Comparison of ENCODE assay signal across 20 cellular contexts in the genomic region with DNA sequence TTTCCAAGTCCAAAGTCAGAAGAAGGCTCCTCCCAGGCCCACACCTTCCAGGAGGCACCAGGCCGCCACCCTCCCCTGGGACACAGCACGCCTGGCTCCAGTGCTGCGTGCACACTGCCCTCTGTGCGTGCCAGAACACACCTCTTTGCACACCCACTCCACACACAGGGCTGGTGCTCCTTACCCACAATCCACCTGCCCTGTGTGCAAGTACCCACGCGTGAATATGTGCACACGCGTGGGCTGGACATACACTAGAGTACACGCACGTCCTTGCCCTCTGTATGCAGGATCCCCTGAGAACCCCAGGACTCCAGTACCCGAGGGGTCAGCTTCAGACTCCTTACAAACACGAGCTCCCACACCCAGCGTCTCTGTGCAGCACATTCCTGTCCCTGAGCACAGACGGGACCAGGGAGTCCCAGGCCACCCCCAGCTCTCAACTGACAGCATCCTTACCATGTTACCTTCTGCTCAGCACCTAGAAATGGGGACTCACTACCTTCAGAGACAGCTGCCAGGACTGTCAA. TPM values are rescaled to one million over a fixed set of nuclear protein-coding genes. Genes with fewer than 3 reads are reported as not detected.
DNase-seq lines count a peak whose midpoint lies in the region; ATAC-seq and TF ChIP-seq lines count a peak whose summit lies in the region.
"Had no signal": no experiment of that assay in that cellular context is flagged by ENCODE, and none has a peak within 500 bp of the region (broad histone marks: within the 10 kb centered on the region; RNA-seq: fewer than 3 reads in every experiment).

No MANE protein-coding gene starts in this region.

- intact Hi-C loops in esophagus muscularis mucosa (cut with DNase I), result no loop called here

- H3K9me3 ChIP-seq in BLaER1, result no peaks in the 10 kb centered on the region
- H3K9me3 ChIP-seq in esophagus muscularis mucosa, result no peaks in the 10 kb centered on the region
- no peaks in the 10 kb centered on the region for H3K9me3 ChIP-seq in osteoblast (ENCODE audit: low read depth, low read length)
- H3K9me3 ChIP-seq: HAP-1, heart left ventricle, right lobe of liver had no signal

- 69% methylated on average over 12 of the region's 14 CpGs for WGBS in esophagus muscularis mucosa

- H3K27me3 ChIP-seq in BLaER1 (peaks cover 88% of the 10 kb centered on the region), esophagus muscularis mucosa (peaks cover 0 to 11% (median under 1%) of the 10 kb centered on the region in 4 donors), osteoblast (ENCODE audit: insufficient read depth, low read length) (peaks cover 20% of the 10 kb centered on the region)
- H3K27me3 ChIP-seq: right lobe of liver had no signal

- H3K4me1 ChIP-seq in BLaER1 (peaks cover 47% of the 10 kb centered on the region), esophagus muscularis mucosa (peaks cover 62 to 93% (median 78%) of the 10 kb centered on the region in 4 donors), osteoblast (ENCODE audit: insufficient read depth, low read length) (no peaks in the 10 kb centered on the region)

- TF ChIP-seq EP300 in esophagus muscularis mucosa (IDR thresholded peaks at IDR 0.05), result no peak

- H3K79me2 ChIP-seq in osteoblast (ENCODE audit: insufficient read depth, low read length), result no peaks in the 10 kb centered on the region

- H3K27ac ChIP-seq in BLaER1 (no peak overlapping the region), esophagus muscularis mucosa (replicated peaks in 1 of 4) (peak overlapping the region; percentile 20 to 86 (median 84)), osteoblast (ENCODE audit: low read depth, low read length) (no peak overlapping the region)
- H3K27ac ChIP-seq: right lobe of liver had no signal

- H4K20me1 ChIP-seq in BLaER1 (peaks cover 91% of the 10 kb centered on the region), osteoblast (ENCODE audit: insufficient read depth, low read length) (peaks cover 29% of the 10 kb centered on the region)

- TF ChIP-seq CTCF in NB4 (IDR thresholded peaks at IDR 0.05; ENCODE audit: low read depth, low read length) (no peak), esophagus muscularis mucosa (IDR thresholded peaks at IDR 0.05) (no peak), osteoblast (IDR thresholded peaks at IDR 0.05; ENCODE audit: extremely low read depth, low read depth, low read length) (no peak)

- H3K4me3 ChIP-seq in BLaER1, result no peak overlapping the region
- no peak overlapping the region for H3K4me3 ChIP-seq in NB4 (ENCODE audit: low read depth, low read length)
- no peak overlapping the region for H3K4me3 ChIP-seq in esophagus muscularis mucosa
- H3K4me3 ChIP-seq in osteoblast (ENCODE audit: insufficient read depth, low read length), result no peak overlapping the region
- H3K4me3 ChIP-seq: HAP-1, right lobe of liver had no signal

- DNase-seq in NB4 (ENCODE audit: low read depth) (peak; percentile 2), esophagus muscularis mucosa (ENCODE audit: extremely low spot score) (no peak), osteoblast (ENCODE audit: insufficient read length, low spot score, missing footprints) (peak; percentile 77), NCI-H774 (lab: John Stamatoyannopoulos, UW) (no peak), DMS114 treated with DMSO at 0.1 percent for 48 hours (lab: John Stamatoyannopoulos, UW; ENCODE audit: unreplicated experiment) (no peak)
- DNase-seq in stimulated activated CD4-positive, alpha-beta T cell treated with anti-CD3 and anti-CD28 coated beads, Interleukin-2, amount 100 ng/mL, for 48 hours, result no peak
- DNase-seq: activated CD8-positive, alpha-beta memory T cell treated with anti-CD3 and anti-CD28 coated beads, Interleukin-2, amount 50 U/mL, for 4 hours; erythroblast; KG1; left cardiac atrium; NCI-H510A treated with DMSO at 0.1 percent for 48 hours; nephron progenitor cell; PC-3; stimulated activated naive CD4-positive, alpha-beta T cell had no signal

- no peak overlapping the region for H2AFZ ChIP-seq in osteoblast (ENCODE audit: low read length)

- H3K36me3 ChIP-seq in BLaER1, result no peaks in the 10 kb centered on the region
- peaks cover 0 to 12% (median 2%) of the 10 kb centered on the region in 4 donors for H3K36me3 ChIP-seq in esophagus muscularis mucosa
- H3K36me3 ChIP-seq in osteoblast (ENCODE audit: insufficient read depth, low read length), result no peaks in the 10 kb centered on the region
- H3K36me3 ChIP-seq: HAP-1, right lobe of liver had no signal

- TF ChIP-seq POLR2A in NB4 (IDR thresholded peaks at IDR 0.05; ENCODE audit: extremely low read depth, insufficient read length) (no peak), esophagus muscularis mucosa (IDR thresholded peaks at IDR 0.05; ENCODE audit: low read depth) (no peak)

- H3K9ac ChIP-seq in BLaER1, result no peak overlapping the region

- no peak for ATAC-seq in HG03520 (IDR thresholded peaks at IDR 0.05; ENCODE audit: unreplicated experiment)
- ATAC-seq: heart left ventricle, left cardiac atrium, PC-3, right lobe of liver had no signal

- H3K4me2 ChIP-seq in BLaER1, result peak overlapping the region; percentile 26; the same call in 1 of the 2 replicates
- no peak overlapping the region for H3K4me2 ChIP-seq in osteoblast (ENCODE audit: insufficient read depth, low read length)

RNA-seq across cellular contexts. Expression of a gene that starts 2.8 kb away (rescaled TPM):
- 1 to 10 TPM; 2.5 to 8.5 (median 4.8) TPM for total RNA-seq in esophagus muscularis mucosa
- total RNA-seq in osteoblast, result under 0.01 TPM in 2 replicates

RNA-seq across cellular contexts. Expression of a gene that starts 15.8 kb away (rescaled TPM):
- not detected for total RNA-seq in esophagus muscularis mucosa
- total RNA-seq in osteoblast, result not detected in 2 replicates
- total RNA-seq: heart left ventricle, left cardiac atrium, PC-3, right lobe of liver, WTC11 had no signal

RNA-seq across cellular contexts. Expression of a gene that starts 28.8 kb away (rescaled TPM):
- total RNA-seq in esophagus muscularis mucosa (not detected), osteoblast (not detected in 2 replicates)
- total RNA-seq: heart left ventricle, left cardiac atrium, PC-3, right lobe of liver, WTC11 had no signal

RNA-seq across cellular contexts. Expression of a gene that starts 38.9 kb away (rescaled TPM):
- total RNA-seq in esophagus muscularis mucosa (not detected), osteoblast (not detected in 2 replicates)
- total RNA-seq: heart left ventricle, left cardiac atrium, PC-3, right lobe of liver, WTC11 had no signal

RNA-seq across cellular contexts. Expression of a gene that starts 52.6 kb away (rescaled TPM):
- not detected for total RNA-seq in esophagus muscularis mucosa
- not detected in 2 replicates for total RNA-seq in osteoblast
- total RNA-seq: heart left ventricle, left cardiac atrium, PC-3, right lobe of liver, WTC11 had no signal

Comparison
In these comparisons a context has a peak if more than half of its experiments do, and no peak if none do; other contexts are left out.
1. H3K27ac ChIP-seq: peak in esophagus muscularis mucosa (4 of 4); none in BLaER1 (single experiment) and osteoblast (single experiment).
2. DNase-seq: peak in NB4 (single experiment) and osteoblast (single experiment); none in esophagus muscularis mucosa (single experiment), stimulated activated CD4-positive, alpha-beta T cell treated with anti-CD3 and anti-CD28 coated beads, Interleukin-2, amount 100 ng/mL, for 48 hours (0 of 2), NCI-H774 (single experiment) and DMS114 treated with DMSO at 0.1 percent for 48 hours (single experiment).